In the genomic region with DNA sequence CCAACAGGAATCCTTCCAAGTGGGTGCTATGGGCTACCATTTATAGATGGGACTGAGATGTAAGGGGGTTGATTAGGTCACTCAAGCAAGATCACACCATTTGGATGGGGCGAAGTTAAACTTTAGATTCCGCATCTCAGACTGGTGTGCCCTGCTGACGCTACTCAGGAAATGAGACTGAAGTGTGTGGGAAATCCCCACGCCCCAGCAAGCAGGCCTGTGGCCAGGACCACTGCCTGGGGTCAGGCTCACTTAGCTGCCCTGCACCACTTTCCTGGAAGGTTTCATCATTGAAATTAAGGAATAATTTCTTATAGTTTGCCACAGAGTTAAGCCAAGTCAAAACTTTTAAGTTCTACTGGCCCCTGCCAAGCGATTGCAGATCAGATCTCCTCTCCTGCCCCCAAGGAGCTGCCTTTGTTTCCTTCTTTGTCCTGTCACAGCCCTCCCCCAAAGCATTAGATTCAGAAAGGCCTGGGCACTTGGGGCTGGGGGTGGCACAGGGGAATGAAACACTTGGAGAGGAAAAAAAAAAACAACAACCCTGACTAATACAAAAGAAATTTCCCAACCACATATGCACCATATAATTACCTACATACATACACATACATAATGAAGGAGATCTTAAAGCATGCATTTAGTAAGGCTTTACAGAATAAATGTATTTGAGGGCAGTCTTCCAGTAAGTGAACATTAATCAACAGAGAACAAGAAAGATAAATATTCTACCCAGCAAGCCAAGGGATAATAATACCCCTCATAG, we compare ENCODE assay signal across 8 cellular contexts.
A peak's percentile ranks its signal among the peaks of the same experiment; 100 is the strongest.
DNase-seq lines count a peak whose midpoint lies in the region; ATAC-seq and TF ChIP-seq lines count a peak whose summit lies in the region.

No MANE protein-coding gene starts in this region.

- H3K27ac ChIP-seq in foreskin keratinocyte, result peak overlapping the region; percentile 76
- H3K27ac ChIP-seq in colonic mucosa, result no peak overlapping the region

- in situ Hi-C loops in ACHN (cut with HindIII; ENCODE audit: low pct_ligation_motif_present, low pct_unique_long_range_greater_than_20kb, low sequenced_read_pairs), result no loop called here

- no peaks in the 10 kb centered on the region for H3K36me3 ChIP-seq in colonic mucosa

- ATAC-seq in GM19468 (IDR thresholded peaks at IDR 0.05; ENCODE audit: extremely low read depth, unreplicated experiment) (peak; percentile 70), foreskin keratinocyte (peak; percentile 47)

- DNase-seq in ACHN (peak; percentile 88), HK-2 (ENCODE audit: unreplicated experiment) (peak; percentile 84), foreskin keratinocyte (peak; percentile 44 to 58), colonic mucosa (no peak), 8988T (no peak)
- peak; percentile 11 for DNase-seq in activated CD8-positive, alpha-beta memory T cell treated with anti-CD3 and anti-CD28 coated beads, Interleukin-2, amount 50 U/mL, for 1 hour (ENCODE audit: extremely low read depth)
- DNase-seq in stimulated activated CD8-positive, alpha-beta memory T cell treated with anti-CD3 and anti-CD28 coated beads, Interleukin-12 subunit alpha, Interleukin-12 subunit beta, amount 100 ng/mL, for 24 hours (ENCODE audit: extremely low read depth), result peak; percentile 33

- H3K4me1 ChIP-seq in foreskin keratinocyte, result peaks cover 10% of the 10 kb centered on the region
- no peaks in the 10 kb centered on the region for H3K4me1 ChIP-seq in colonic mucosa

- no peak overlapping the region for H3K9ac ChIP-seq in colonic mucosa (ENCODE audit: low read depth in 2 of 2, low read length in 2 of 2)

- H3K27me3 ChIP-seq in foreskin keratinocyte (no peaks in the 10 kb centered on the region), colonic mucosa (no peaks in the 10 kb centered on the region)

- H3K4me3 ChIP-seq in colonic mucosa, result no peak overlapping the region

- TF ChIP-seq CTCF in foreskin keratinocyte (conservative IDR thresholded peaks at IDR 0.05) (no peak), colonic mucosa (IDR thresholded peaks at IDR 0.05) (no peak)

- intact Hi-C loops in colonic mucosa (cut with DNase I), result no loop called here

- no peaks in the 10 kb centered on the region for H3K9me3 ChIP-seq in colonic mucosa

Comparison
In these comparisons a context has a peak if more than half of its experiments do, and no peak if none do; other contexts are left out.
1. DNase-seq: peak in ACHN (single experiment), HK-2 (single experiment), activated CD8-positive, alpha-beta memory T cell treated with anti-CD3 and anti-CD28 coated beads, Interleukin-2, amount 50 U/mL, for 1 hour (single experiment), foreskin keratinocyte (2 of 2) and stimulated activated CD8-positive, alpha-beta memory T cell treated with anti-CD3 and anti-CD28 coated beads, Interleukin-12 subunit alpha, Interleukin-12 subunit beta, amount 100 ng/mL, for 24 hours (single experiment); none in colonic mucosa (single experiment) and 8988T (single experiment).